In genomic region chr17:31918701-31919128, GRCh38 we compare ENCODE assay signal across 12 cellular contexts.
"Had no signal": no experiment of that assay in that cellular context is flagged by ENCODE, and none has a peak within 500 bp of the region (broad histone marks: within the 10 kb centered on the region; RNA-seq: fewer than 3 reads in every experiment).

No MANE protein-coding gene starts in this region.

- ATAC-seq: stimulated activated effector memory CD8-positive, alpha-beta T cell treated with anti-CD3 and anti-CD28 coated beads, Interleukin-12 subunit alpha, Interleukin-12 subunit beta, amount 100 ng/mL, for 72 hours had no signal

- H3K9me3 Mint-ChIP-seq: stimulated activated effector memory CD8-positive, alpha-beta T cell treated with anti-CD3 and anti-CD28 coated beads, Interleukin-12 subunit alpha, Interleukin-12 subunit beta, amount 100 ng/mL, for 72 hours had no signal

- H3K36me3 ChIP-seq: right atrium auricular region, thyroid gland had no signal

- H3K36me3 Mint-ChIP-seq: stimulated activated effector memory CD8-positive, alpha-beta T cell treated with anti-CD3 and anti-CD28 coated beads, Interleukin-12 subunit alpha, Interleukin-12 subunit beta, amount 100 ng/mL, for 72 hours had no signal

- H3K4me3 Mint-ChIP-seq: stimulated activated effector memory CD8-positive, alpha-beta T cell treated with anti-CD3 and anti-CD28 coated beads, Interleukin-12 subunit alpha, Interleukin-12 subunit beta, amount 100 ng/mL, for 72 hours had no signal

- H3K4me3 ChIP-seq: coronary artery, right atrium auricular region, smooth muscle cell, thyroid gland had no signal

- H3K27ac ChIP-seq: coronary artery, epithelial cell of prostate, right atrium auricular region, thyroid gland had no signal

- H3K4me1 Mint-ChIP-seq: stimulated activated effector memory CD8-positive, alpha-beta T cell treated with anti-CD3 and anti-CD28 coated beads, Interleukin-12 subunit alpha, Interleukin-12 subunit beta, amount 100 ng/mL, for 72 hours had no signal

- DNase-seq: activated CD4-positive, alpha-beta T cell treated with anti-CD3 and anti-CD28 coated beads, Interleukin-2, amount 50 U/mL, for 4 hours; activated gamma-delta T cell; activated T-cell treated with anti-CD3 and anti-CD28 coated beads, Interleukin-2, amount 50 U/mL, for 48 hours; caudate nucleus; effector memory CD4-positive, alpha-beta T cell; posterior cingulate gyrus; thyroid gland had no signal

- H3K27me3 ChIP-seq: thyroid gland had no signal

- H3K4me2 ChIP-seq: smooth muscle cell had no signal

- H3K4me1 ChIP-seq: right atrium auricular region had no signal

- H3K27ac Mint-ChIP-seq: stimulated activated effector memory CD8-positive, alpha-beta T cell treated with anti-CD3 and anti-CD28 coated beads, Interleukin-12 subunit alpha, Interleukin-12 subunit beta, amount 100 ng/mL, for 72 hours had no signal

- H3K9me3 ChIP-seq: right atrium auricular region, thyroid gland had no signal
